21 cellular contexts compared by ENCODE assay signal in the genomic region with DNA sequence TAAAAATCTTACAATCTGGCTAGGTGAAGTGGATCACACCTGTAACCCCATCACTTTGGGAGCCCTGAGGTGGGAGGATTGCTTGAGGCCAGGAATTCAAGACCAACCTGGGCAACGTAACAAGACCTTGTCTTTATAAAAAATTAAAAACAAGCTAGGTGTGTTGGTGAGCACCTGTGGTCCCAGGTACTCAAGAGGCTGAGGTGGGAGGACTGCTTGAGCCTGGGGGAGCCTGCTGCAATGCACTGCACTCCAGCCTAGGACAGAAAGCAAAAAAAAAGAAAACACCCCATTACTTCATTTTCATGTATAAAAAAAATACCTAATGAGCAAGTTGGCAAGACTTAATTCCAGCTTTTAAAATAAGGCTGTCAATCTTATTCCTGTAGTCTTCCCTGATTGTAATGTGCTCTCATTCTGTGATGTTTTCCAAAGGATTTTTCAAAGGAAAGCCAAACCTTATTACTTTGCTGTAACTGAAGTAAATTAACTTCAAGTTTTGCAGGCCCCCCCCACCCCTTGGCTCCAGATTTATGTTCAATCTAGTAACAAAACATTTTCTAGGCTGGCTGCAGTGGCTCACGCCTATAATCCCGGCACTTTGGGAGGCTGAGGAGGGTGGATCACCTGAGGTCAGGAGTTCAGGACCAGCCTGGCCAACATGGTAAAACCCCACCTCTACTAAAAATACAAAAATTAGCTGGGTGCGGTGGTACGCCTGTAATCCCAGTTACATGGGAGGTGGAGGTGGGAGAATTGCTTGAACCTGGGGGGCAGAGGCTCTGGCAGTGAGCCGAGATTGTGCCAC. TPM values are rescaled to one million over a fixed set of nuclear protein-coding genes. Genes with fewer than 3 reads are reported as not detected.
A peak's percentile ranks its signal among the peaks of the same experiment; 100 is the strongest.
DNase-seq lines count a peak whose midpoint lies in the region; ATAC-seq and TF ChIP-seq lines count a peak whose summit lies in the region.
"Had no signal": no experiment of that assay in that cellular context is flagged by ENCODE, and none has a peak within 500 bp of the region (broad histone marks: within the 10 kb centered on the region; RNA-seq: fewer than 3 reads in every experiment).

No MANE protein-coding gene starts in this region.

- TF ChIP-seq CTCF in GM23338 (conservative IDR thresholded peaks at IDR 0.05; ENCODE audit: low read depth in 2 of 2) (no peak), progenitor cell of endocrine pancreas (IDR thresholded peaks at IDR 0.05; ENCODE audit: unreplicated experiment) (no peak)

- H3K4me3 ChIP-seq in GM23338: no peak overlapping the region

- peaks cover 91% of the 10 kb centered on the region for H3K36me3 Mint-ChIP-seq in activated T-cell treated with anti-CD3 and anti-CD28 coated beads, Interleukin-2, amount 50 U/mL, for 24 hours (ENCODE audit: low read depth)
- H3K36me3 Mint-ChIP-seq in GM23338 (ENCODE audit: low read depth) (peaks cover 76% of the 10 kb centered on the region), progenitor cell of endocrine pancreas (ENCODE audit: insufficient read depth) (peaks cover 25% of the 10 kb centered on the region)
- H3K36me3 Mint-ChIP-seq in activated naive CD8-positive, alpha-beta T cell treated with anti-CD3 and anti-CD28 coated beads for 36 hours: peaks cover 47% of the 10 kb centered on the region

- H2AFZ ChIP-seq in GM23338: no peak overlapping the region

- no peaks in the 10 kb centered on the region for H3K27me3 ChIP-seq in GM23338 (ENCODE audit: insufficient read depth)

- no peaks in the 10 kb centered on the region for H3K9me2 ChIP-seq in GM23338 (ENCODE audit: insufficient read depth)

- peaks cover 22% of the 10 kb centered on the region for H3K79me2 ChIP-seq in GM23338 (replicated peaks; ENCODE audit: insufficient read depth)

- ATAC-seq in GM23338 (no peak), GM19035 (IDR thresholded peaks at IDR 0.05; ENCODE audit: unreplicated experiment) (no peak)
- ATAC-seq: CD8-positive, alpha-beta T cell; left lobe of liver had no signal

- H4K20me1 ChIP-seq in GM23338 (replicated peaks; ENCODE audit: insufficient read depth): peaks cover 15% of the 10 kb centered on the region

- no peak for DNase-seq in activated T-cell treated with anti-CD3 and anti-CD28 coated beads, Interleukin-2, amount 50 U/mL, for 24 hours
- DNase-seq in activated T-cell treated with anti-CD3 and anti-CD28 coated beads for 4 hours: no peak
- no peak for DNase-seq in GM23338 (ENCODE audit: low spot score)
- no peak for DNase-seq in activated naive CD8-positive, alpha-beta T cell treated with anti-CD3 and anti-CD28 coated beads for 36 hours
- DNase-seq in progenitor cell of endocrine pancreas (ENCODE audit: low spot score, unreplicated experiment): no peak
- DNase-seq in midbrain (lab: John Stamatoyannopoulos, UW): no peak
- no peak for DNase-seq in OCI-M1 (lab: John Stamatoyannopoulos, UW)
- DNase-seq: activated gamma-delta T cell; CD8-positive, alpha-beta T cell; head of caudate nucleus; Karpas-422; NCI-H1048; NCI-H1930; NK-92 treated with Interleukin-12 subunit alpha and Interleukin-12 subunit beta, amount 100 ng/mL, for 24 hours; retina; stimulated activated CD4-positive, alpha-beta T cell treated with anti-CD3 and anti-CD28 coated beads, Interleukin-12 subunit alpha, Interleukin-12 subunit beta, amount 100 ng/mL, for 4 hours; stimulated activated CD8-positive, alpha-beta memory T cell treated with anti-CD3 and anti-CD28 coated beads, Interleukin-4, amount 100 ng/mL, for 48 hours; SW 1271 had no signal

- peak overlapping the region; percentile 47 for H3K27ac ChIP-seq in GM23338 (ENCODE audit: low read depth)
- H3K27ac ChIP-seq: VCaP had no signal

- H3K4me1 ChIP-seq in GM23338 (ENCODE audit: insufficient read depth): no peaks in the 10 kb centered on the region; the same call in 1 of the 2 replicates

- peak overlapping the region; percentile 74 for H3K27ac Mint-ChIP-seq in activated T-cell treated with anti-CD3 and anti-CD28 coated beads, Interleukin-2, amount 50 U/mL, for 24 hours
- 0 out of 2 replicates have a peak overlapping the region, but pooled peaks have one; percentile 36 for H3K27ac Mint-ChIP-seq in GM23338
- peak overlapping the region; percentile 29 for H3K27ac Mint-ChIP-seq in activated naive CD8-positive, alpha-beta T cell treated with anti-CD3 and anti-CD28 coated beads for 36 hours
- peak overlapping the region; percentile 64 for H3K27ac Mint-ChIP-seq in progenitor cell of endocrine pancreas
- H3K27ac Mint-ChIP-seq: CD8-positive, alpha-beta T cell had no signal

- H3K27me3 Mint-ChIP-seq in activated T-cell treated with anti-CD3 and anti-CD28 coated beads, Interleukin-2, amount 50 U/mL, for 24 hours: no peaks in the 10 kb centered on the region
- peaks cover 13% of the 10 kb centered on the region for H3K27me3 Mint-ChIP-seq in GM23338 (ENCODE audit: insufficient read depth, low read depth, poor library complexity)
- H3K27me3 Mint-ChIP-seq in activated naive CD8-positive, alpha-beta T cell treated with anti-CD3 and anti-CD28 coated beads for 36 hours: no peaks in the 10 kb centered on the region
- no peaks in the 10 kb centered on the region for H3K27me3 Mint-ChIP-seq in progenitor cell of endocrine pancreas

- no peak overlapping the region for H3K4me2 ChIP-seq in GM23338

- peaks cover 19% of the 10 kb centered on the region for H3K4me1 Mint-ChIP-seq in activated T-cell treated with anti-CD3 and anti-CD28 coated beads, Interleukin-2, amount 50 U/mL, for 24 hours (ENCODE audit: low read depth)
- H3K4me1 Mint-ChIP-seq in GM23338 (peaks cover 14% of the 10 kb centered on the region), progenitor cell of endocrine pancreas (ENCODE audit: low read depth) (peaks cover 10% of the 10 kb centered on the region)
- H3K4me1 Mint-ChIP-seq in activated naive CD8-positive, alpha-beta T cell treated with anti-CD3 and anti-CD28 coated beads for 36 hours: peaks cover 16% of the 10 kb centered on the region

- H3K36me3 ChIP-seq in GM23338 (ENCODE audit: insufficient read depth): peaks cover 54% of the 10 kb centered on the region

- no peaks in the 10 kb centered on the region for H3K9me3 Mint-ChIP-seq in activated T-cell treated with anti-CD3 and anti-CD28 coated beads, Interleukin-2, amount 50 U/mL, for 24 hours
- H3K9me3 Mint-ChIP-seq in GM23338: no peaks in the 10 kb centered on the region
- H3K9me3 Mint-ChIP-seq in activated naive CD8-positive, alpha-beta T cell treated with anti-CD3 and anti-CD28 coated beads for 36 hours: no peaks in the 10 kb centered on the region
- H3K9me3 Mint-ChIP-seq in progenitor cell of endocrine pancreas (ENCODE audit: low read depth): no peaks in the 10 kb centered on the region
- H3K9me3 Mint-ChIP-seq: CD8-positive, alpha-beta T cell had no signal

- no peak overlapping the region for H3K4me3 Mint-ChIP-seq in activated T-cell treated with anti-CD3 and anti-CD28 coated beads, Interleukin-2, amount 50 U/mL, for 24 hours
- H3K4me3 Mint-ChIP-seq in GM23338 (no peak overlapping the region), progenitor cell of endocrine pancreas (ENCODE audit: low read depth) (no peak overlapping the region)
- H3K4me3 Mint-ChIP-seq in activated naive CD8-positive, alpha-beta T cell treated with anti-CD3 and anti-CD28 coated beads for 36 hours: no peak overlapping the region
- H3K4me3 Mint-ChIP-seq: CD8-positive, alpha-beta T cell had no signal

- peaks cover 49% of the 10 kb centered on the region for H3F3A ChIP-seq in GM23338 (replicated peaks; ENCODE audit: low read depth)

TF ChIP-seq in GM23338, 12 proteins besides CTCF, POLR2A, EP300 and RAD21 (continues in another document):
- TF ChIP-seq EZH2phosphoT487 (IDR thresholded peaks at IDR 0.05; ENCODE audit: unreplicated experiment) (no peak), STAT1 (IDR thresholded peaks at IDR 0.05; ENCODE audit: unreplicated experiment) (no peak), ZNF114 (CRISPR knock-in tag; IDR thresholded peaks at IDR 0.05) (no peak), CREB1 (CRISPR knock-in tag; IDR thresholded peaks at IDR 0.05; ENCODE audit: low read depth) (no peak)

RNA-seq across cellular contexts. Expression of gene ZCCHC8, which starts 3.3 kb away (rescaled TPM):
- 21.7 and 39.0 TPM in 2 replicates for total RNA-seq in GM23338 (2014; rRNA removed; shearing (Covaris generic))
- polyA plus RNA-seq in GM23338 (2016; fragmentation: Nextera tagmentation; extraction: Ambion mirVana): 23.9 and 24.8 TPM in 2 replicates
- total RNA-seq in activated naive CD8-positive, alpha-beta T cell treated with anti-CD3 and anti-CD28 coated beads for 36 hours: 10 to 100 TPM; 40.7 to 41.7 TPM
- 33.4 and 34.9 TPM in 2 replicates for total RNA-seq in progenitor cell of endocrine pancreas

RNA-seq across cellular contexts. Expression of gene RSRC2, which starts 22.7 kb away (rescaled TPM):
- 55.4 and 76.3 TPM in 2 replicates for total RNA-seq in GM23338 (2014; rRNA removed; shearing (Covaris generic))
- polyA plus RNA-seq in GM23338 (2016; fragmentation: Nextera tagmentation; extraction: Ambion mirVana): 161 and 184 TPM in 2 replicates
- total RNA-seq in activated naive CD8-positive, alpha-beta T cell treated with anti-CD3 and anti-CD28 coated beads for 36 hours: 10 to 100 TPM; 89.0 to 93.0 TPM
- 124 and 131 TPM in 2 replicates for total RNA-seq in progenitor cell of endocrine pancreas

RNA-seq across cellular contexts. Expression of gene KNTC1, which starts 23.1 kb away (rescaled TPM):
- total RNA-seq in GM23338 (2014; rRNA removed; shearing (Covaris generic)): 85.2 and 98.0 TPM in 2 replicates
- 47.3 and 55.2 TPM in 2 replicates for polyA plus RNA-seq in GM23338 (2016; fragmentation: Nextera tagmentation; extraction: Ambion mirVana)
- 10 to 100 TPM; 85.9 to 89.9 TPM for total RNA-seq in activated naive CD8-positive, alpha-beta T cell treated with anti-CD3 and anti-CD28 coated beads for 36 hours
- total RNA-seq in progenitor cell of endocrine pancreas: 62.9 and 65.4 TPM in 2 replicates
